ENCODE assay signal across 27 cellular contexts in the genomic region with DNA sequence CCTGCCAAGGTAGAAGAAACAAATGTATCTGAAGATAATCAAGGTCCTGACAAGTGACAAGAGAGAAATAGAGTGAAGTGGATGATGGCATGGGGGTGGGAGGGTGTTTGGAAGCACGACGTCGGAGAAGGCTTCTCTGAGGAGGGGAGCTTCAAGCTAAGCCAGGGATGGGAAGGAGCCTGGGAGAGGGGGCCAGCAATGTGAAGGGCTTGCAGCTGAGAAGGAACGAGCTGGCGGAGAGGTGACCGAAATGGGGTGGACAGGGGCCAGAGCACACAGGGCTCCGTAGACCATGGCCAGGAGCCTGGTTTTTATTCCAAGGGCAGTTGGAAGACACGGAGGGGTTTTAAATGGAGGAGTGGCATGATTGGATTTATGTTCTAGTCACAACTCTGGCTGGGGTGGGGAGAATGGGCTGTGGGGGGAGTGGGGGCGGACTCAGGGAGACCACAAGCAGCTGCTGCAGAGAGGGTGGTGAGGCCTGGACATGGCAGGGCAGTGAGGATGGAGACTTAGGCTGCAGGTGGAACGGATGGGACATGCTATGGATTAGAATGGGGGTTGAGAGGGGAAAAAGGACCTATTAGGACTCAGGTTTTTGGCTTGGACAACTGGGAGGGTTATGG. TPM values are rescaled to one million over a fixed set of nuclear protein-coding genes. Genes with fewer than 3 reads are reported as not detected.
A peak's percentile ranks its signal among the peaks of the same experiment; 100 is the strongest.
DNase-seq lines count a peak whose midpoint lies in the region; ATAC-seq and TF ChIP-seq lines count a peak whose summit lies in the region.
"Had no signal": no experiment of that assay in that cellular context is flagged by ENCODE, and none has a peak within 500 bp of the region (broad histone marks: within the 10 kb centered on the region; RNA-seq: fewer than 3 reads in every experiment).

No MANE protein-coding gene starts in this region.

- H3K4me3 ChIP-seq in left ventricle myocardium inferior, result no peak overlapping the region
- H3K4me3 ChIP-seq: K562, stomach had no signal

- peaks cover 36% of the 10 kb centered on the region for H3K4me1 ChIP-seq in left ventricle myocardium inferior

- H3K9me3 Mint-ChIP-seq in HFFc6, result no peaks in the 10 kb centered on the region
- no peaks in the 10 kb centered on the region for H3K9me3 Mint-ChIP-seq in stimulated activated naive CD8-positive, alpha-beta T cell treated with anti-CD3 and anti-CD28 coated beads, Interleukin-15, amount 100 ng/mL, for 72 hours
- H3K9me3 Mint-ChIP-seq: dendritic cell treated with granulocyte-macrophage colony-stimulating factor and Interleukin-4, amounts not matched to agents 40 ng/mL and 50 ng/mL, for 4 days; neural crest cell; type B pancreatic cell had no signal

- H3K36me3 ChIP-seq in left ventricle myocardium inferior, result no peaks in the 10 kb centered on the region
- H3K36me3 ChIP-seq: stomach had no signal

- H3K9me3 ChIP-seq in left ventricle myocardium inferior (replicated peaks), result no peaks in the 10 kb centered on the region
- H3K9me3 ChIP-seq: stomach had no signal

- no peak for ATAC-seq in stimulated activated naive CD8-positive, alpha-beta T cell treated with anti-CD3 and anti-CD28 coated beads, Interleukin-15, amount 100 ng/mL, for 72 hours
- no peak for ATAC-seq in left lobe of liver
- ATAC-seq: K562, left colon had no signal

- peaks cover 3% of the 10 kb centered on the region for H3K27me3 Mint-ChIP-seq in HFFc6 (ENCODE audit: insufficient read depth)
- no peaks in the 10 kb centered on the region for H3K27me3 Mint-ChIP-seq in stimulated activated naive CD8-positive, alpha-beta T cell treated with anti-CD3 and anti-CD28 coated beads, Interleukin-15, amount 100 ng/mL, for 72 hours
- H3K27me3 Mint-ChIP-seq: dendritic cell treated with granulocyte-macrophage colony-stimulating factor and Interleukin-4, amounts not matched to agents 40 ng/mL and 50 ng/mL, for 4 days had no signal

- no peaks in the 10 kb centered on the region for H3K27me3 ChIP-seq in left ventricle myocardium inferior (ENCODE audit: low read depth)
- H3K27me3 ChIP-seq: stomach had no signal

- H3K27ac Mint-ChIP-seq in HFFc6, result peak overlapping the region; percentile 71
- H3K27ac Mint-ChIP-seq in stimulated activated naive CD8-positive, alpha-beta T cell treated with anti-CD3 and anti-CD28 coated beads, Interleukin-15, amount 100 ng/mL, for 72 hours, result no peak overlapping the region
- H3K27ac Mint-ChIP-seq: type B pancreatic cell had no signal

- no peaks in the 10 kb centered on the region for H3K36me3 Mint-ChIP-seq in HFFc6 (ENCODE audit: low read depth)
- H3K36me3 Mint-ChIP-seq: type B pancreatic cell had no signal

- H3K4me1 Mint-ChIP-seq in HFFc6 (ENCODE audit: low read depth), result peaks cover 12% of the 10 kb centered on the region
- peaks cover 3% of the 10 kb centered on the region for H3K4me1 Mint-ChIP-seq in stimulated activated naive CD8-positive, alpha-beta T cell treated with anti-CD3 and anti-CD28 coated beads, Interleukin-15, amount 100 ng/mL, for 72 hours

- intact Hi-C loops in left ventricle myocardium inferior (cut with micrococcal nuclease), result no loop called here
- intact Hi-C loops in posterior cingulate gyrus (cut with DNase I), result no loop called here

- TF ChIP-seq CTCF in HFFc6 (IDR thresholded peaks at IDR 0.05) (no peak), left ventricle myocardium inferior (IDR thresholded peaks at IDR 0.05; ENCODE audit: borderline replicate concordance) (no peak)

- peak; percentile 18 for DNase-seq in activated CD4-positive, CD25-positive, alpha-beta regulatory T cell treated with anti-CD3 and anti-CD28 coated beads, Interleukin-2, amount 50 U/mL, for 72 hours
- no peak for DNase-seq in activated CD4-positive, CD25-positive, alpha-beta regulatory T cell (lab: John Stamatoyannopoulos, UW)
- DNase-seq in HFFc6 (no peak), left ventricle myocardium inferior (peak; percentile 7), posterior cingulate gyrus (peak in 7 of 10 donors; percentile 3 to 54 (median 28)), NCI-H748 treated with DMSO at 0.1 percent for 48 hours (lab: John Stamatoyannopoulos, UW) (no peak), left lobe of liver (ENCODE audit: low spot score) (no peak)
- no peak for DNase-seq in stimulated activated naive CD8-positive, alpha-beta T cell treated with anti-CD3 and anti-CD28 coated beads, Interleukin-15, amount 100 ng/mL, for 72 hours
- DNase-seq: activated CD4-positive, alpha-beta T cell treated with anti-CD3 and anti-CD28 coated beads for 4 hours; AML-193; DMS53; GDM1; MM.1S; NCI-H146; NCI-H526; stimulated activated CD4-positive, alpha-beta T cell treated with anti-CD3 and anti-CD28 coated beads, Interleukin-4, amount 100 ng/mL, for 24 hours; SW 1271 had no signal

- no peak overlapping the region for H3K27ac ChIP-seq in left ventricle myocardium inferior (replicated peaks)
- H3K27ac ChIP-seq: stomach had no signal

- H3K4me3 Mint-ChIP-seq in HFFc6, result no peak overlapping the region
- no peak overlapping the region for H3K4me3 Mint-ChIP-seq in stimulated activated naive CD8-positive, alpha-beta T cell treated with anti-CD3 and anti-CD28 coated beads, Interleukin-15, amount 100 ng/mL, for 72 hours
- H3K4me3 Mint-ChIP-seq: dendritic cell treated with granulocyte-macrophage colony-stimulating factor and Interleukin-4, amounts not matched to agents 40 ng/mL and 50 ng/mL, for 4 days; neural crest cell; type B pancreatic cell had no signal

RNA-seq across cellular contexts. Expression of gene EPS8L3, which starts 5.1 kb away (rescaled TPM):
- total RNA-seq in HFFc6 (2021; fragmentation: NEBNext Ultra II Directional; extraction: Animal tissue kit (Norgen Biotek cat#: 25700)), result not detected
- total RNA-seq in left ventricle myocardium inferior, result 0.11 TPM
- 0.15 TPM for total RNA-seq in left lobe of liver
- total RNA-seq: bronchial epithelial cell, fibroblast of lung, glomerular endothelial cell, H7, neural crest cell had no signal

RNA-seq across cellular contexts. Expression of gene GSTM3, which starts 28.0 kb away (rescaled TPM):
- total RNA-seq in HFFc6 (2021; fragmentation: NEBNext Ultra II Directional; extraction: Animal tissue kit (Norgen Biotek cat#: 25700)), result 10 to 100 TPM; 36.9 to 51.3 (median 43.6) TPM
- total RNA-seq in left ventricle myocardium inferior (93.7 TPM), left lobe of liver (3.0 TPM)

RNA-seq across cellular contexts. Expression of gene GSTM5, which starts 56.8 kb away (rescaled TPM):
- 1 to 10 TPM; 4.3 to 7.1 (median 5.5) TPM for total RNA-seq in HFFc6 (2021; fragmentation: NEBNext Ultra II Directional; extraction: Animal tissue kit (Norgen Biotek cat#: 25700))
- 2.4 TPM for total RNA-seq in left ventricle myocardium inferior
- total RNA-seq in left lobe of liver, result 0.10 TPM
- total RNA-seq: bronchial epithelial cell, glomerular endothelial cell, H7, K562 had no signal

Comparison
In these comparisons a context has a peak if more than half of its experiments do, and no peak if none do; other contexts are left out.
1. DNase-seq: peak in activated CD4-positive, CD25-positive, alpha-beta regulatory T cell treated with anti-CD3 and anti-CD28 coated beads, Interleukin-2, amount 50 U/mL, for 72 hours (single experiment), left ventricle myocardium inferior (single experiment) and posterior cingulate gyrus (7 of 10); none in activated CD4-positive, CD25-positive, alpha-beta regulatory T cell (0 of 4), HFFc6 (single experiment), NCI-H748 treated with DMSO at 0.1 percent for 48 hours (single experiment), stimulated activated naive CD8-positive, alpha-beta T cell treated with anti-CD3 and anti-CD28 coated beads, Interleukin-15, amount 100 ng/mL, for 72 hours (0 of 2) and left lobe of liver (single experiment).